ENCODE assay signal across 9 cellular contexts in genomic region chr10:104614245-104614831, GRCh38. TPM values are rescaled to one million over a fixed set of nuclear protein-coding genes. Genes with fewer than 3 reads are reported as not detected.
DNase-seq lines count a peak whose midpoint lies in the region; ATAC-seq, FAIRE-seq and TF ChIP-seq lines count a peak whose summit lies in the region.
"Had no signal": no experiment of that assay in that cellular context is flagged by ENCODE, and none has a peak within 500 bp of the region (broad histone marks: within the 10 kb centered on the region; RNA-seq: fewer than 3 reads in every experiment).

No MANE protein-coding gene starts in this region.

- in situ Hi-C loops in Panc1 (cut with HindIII; ENCODE audit: low pct_unique_long_range_greater_than_20kb, low sequenced_read_pairs) = no loop called here

- no peaks in the 10 kb centered on the region for H3K36me3 Mint-ChIP-seq in activated T-cell treated with anti-CD3 and anti-CD28 coated beads, Interleukin-2, amount 50 U/mL, for 24 hours (ENCODE audit: low read depth)
- H3K36me3 Mint-ChIP-seq in activated T-cell treated with anti-CD3 and anti-CD28 coated beads, Interleukin-2, amount 50 U/mL, for 4 hours (ENCODE audit: insufficient read depth) = no peaks in the 10 kb centered on the region

- no peaks in the 10 kb centered on the region for H3K4me1 Mint-ChIP-seq in activated T-cell treated with anti-CD3 and anti-CD28 coated beads, Interleukin-2, amount 50 U/mL, for 24 hours (ENCODE audit: low read depth)
- H3K4me1 Mint-ChIP-seq in activated T-cell treated with anti-CD3 and anti-CD28 coated beads, Interleukin-2, amount 50 U/mL, for 4 hours (ENCODE audit: low read depth) = no peaks in the 10 kb centered on the region

- H3K9ac ChIP-seq in endothelial cell of umbilical vein (replicated peaks; ENCODE audit: extremely low read depth, insufficient read depth, low read length) = no peak overlapping the region

- H3K4me3 ChIP-seq in Panc1 (ENCODE audit: low read depth in 2 of 2, low read length in 2 of 2) (no peak overlapping the region), endothelial cell of umbilical vein (replicated peaks in 1 of 3; ENCODE audit: insufficient read depth in 1 of 3, low read depth in 1 of 3, low read length in 3 of 3) (no peak overlapping the region), MG63 (no peak overlapping the region)

- BruUV-seq in Panc1 (replicated peaks; lab: Mats Ljungman, UMichigan) (no TSS peak), endothelial cell of umbilical vein (replicated peaks; lab: Mats Ljungman, UMichigan) (no TSS peak)

- no peaks in the 10 kb centered on the region for H3K36me3 ChIP-seq in Panc1 (ENCODE audit: control insufficient read depth, insufficient read depth, low read length)
- no peaks in the 10 kb centered on the region for H3K36me3 ChIP-seq in endothelial cell of umbilical vein (ENCODE audit: control insufficient read depth in 2 of 2, extremely low read depth in 1 of 2, insufficient read depth in 2 of 2, low read length in 2 of 2)
- no peaks in the 10 kb centered on the region for H3K36me3 ChIP-seq in MG63

- no peaks in the 10 kb centered on the region for H3K4me1 ChIP-seq in Panc1 (ENCODE audit: control insufficient read depth, insufficient read depth, low read length)
- H3K4me1 ChIP-seq in endothelial cell of umbilical vein (ENCODE audit: control insufficient read depth, extremely low read depth, insufficient read depth, low read length) = no peaks in the 10 kb centered on the region

- H2AFZ ChIP-seq in endothelial cell of umbilical vein (ENCODE audit: low read depth, low read length) = no peak overlapping the region

- DNase-seq in activated T-cell treated with anti-CD3 and anti-CD28 coated beads, Interleukin-2, amount 50 U/mL, for 24 hours = peak; percentile 35
- no peak for DNase-seq in activated T-cell treated with anti-CD3 and anti-CD28 coated beads, Interleukin-2, amount 50 U/mL, for 4 hours
- DNase-seq in HEK293T (ENCODE audit: extremely low spot score) (peak; percentile 65), Panc1 (ENCODE audit: low read depth, low spot score) (no peak), endothelial cell of umbilical vein (ENCODE audit: low read depth, low spot score) (no peak), NCI-H2171 (lab: John Stamatoyannopoulos, UW) (no peak), MG63 (no peak)
- DNase-seq in stimulated activated CD4-positive, alpha-beta T cell treated with anti-CD3 and anti-CD28 coated beads, Interleukin-2, amount 100 ng/mL, for 48 hours = peak; percentile 36 to 48

- H3K27me3 Mint-ChIP-seq in activated T-cell treated with anti-CD3 and anti-CD28 coated beads, Interleukin-2, amount 50 U/mL, for 24 hours = peaks cover 22% of the 10 kb centered on the region
- peaks cover 13% of the 10 kb centered on the region for H3K27me3 Mint-ChIP-seq in activated T-cell treated with anti-CD3 and anti-CD28 coated beads, Interleukin-2, amount 50 U/mL, for 4 hours (ENCODE audit: low read depth)

- no peaks in the 10 kb centered on the region for H3K27me3 ChIP-seq in Panc1 (ENCODE audit: control insufficient read depth, insufficient read depth, low read length)
- no peaks in the 10 kb centered on the region for H3K27me3 ChIP-seq in endothelial cell of umbilical vein (ENCODE audit: control insufficient read depth in 2 of 2, insufficient read depth in 2 of 2, low read length in 2 of 2)
- no peaks in the 10 kb centered on the region for H3K27me3 ChIP-seq in MG63

- intact Hi-C loops in Panc1 (cut with micrococcal nuclease; ENCODE audit: unreplicated experiment) = loop anchor here (2.0 kb wide), 1 partner anchor 208 kb away; no protein-coding TSS in a partner anchor
- intact Hi-C loops in endothelial cell of umbilical vein (cut with micrococcal nuclease) = loop anchor here (5.0 kb wide), 1 partner anchor 207 kb away; no protein-coding TSS in a partner anchor

- no peaks in the 10 kb centered on the region for H4K20me1 ChIP-seq in endothelial cell of umbilical vein (replicated peaks; ENCODE audit: control insufficient read depth, extremely low read depth, insufficient read depth, low read length)

- no peaks in the 10 kb centered on the region for H3K9me1 ChIP-seq in endothelial cell of umbilical vein (replicated peaks; ENCODE audit: control insufficient read depth, extremely low read depth, insufficient read depth, low read length)

- peaks cover 6% of the 10 kb centered on the region for H3K9me3 Mint-ChIP-seq in activated T-cell treated with anti-CD3 and anti-CD28 coated beads, Interleukin-2, amount 50 U/mL, for 24 hours
- H3K9me3 Mint-ChIP-seq in activated T-cell treated with anti-CD3 and anti-CD28 coated beads, Interleukin-2, amount 50 U/mL, for 4 hours = peaks cover 8% of the 10 kb centered on the region

- peak; percentile 86 for TF ChIP-seq CTCF in Panc1 (IDR thresholded peaks at IDR 0.05)
- peak; percentile 23 to 26 for TF ChIP-seq CTCF in endothelial cell of umbilical vein (IDR thresholded peaks at IDR 0.05; ENCODE audit: extremely low read depth in 1 of 2, insufficient read depth in 1 of 2, low read depth in 1 of 2, low read length in 2 of 2)

- no peak overlapping the region for H3K4me3 Mint-ChIP-seq in activated T-cell treated with anti-CD3 and anti-CD28 coated beads, Interleukin-2, amount 50 U/mL, for 24 hours
- no peak overlapping the region for H3K4me3 Mint-ChIP-seq in activated T-cell treated with anti-CD3 and anti-CD28 coated beads, Interleukin-2, amount 50 U/mL, for 4 hours

- dilution Hi-C loops in endothelial cell of umbilical vein (cut with MboI; ENCODE audit: extremely low pct_ligation_motif_present, low sequenced_read_pairs) = no loop called here

- H3K4me2 ChIP-seq in endothelial cell of umbilical vein (ENCODE audit: insufficient read depth, low read length) = no peak overlapping the region

- POLR2A ChIA-PET in HEK293T (lab: Yijun Ruan, JAX) = no interaction called here
- POLR2A ChIA-PET in Panc1 (lab: Charles Lee) = no interaction called here
- POLR2A ChIA-PET in endothelial cell of umbilical vein (lab: Charles Lee) = no interaction called here

- H3K27ac Mint-ChIP-seq in activated T-cell treated with anti-CD3 and anti-CD28 coated beads, Interleukin-2, amount 50 U/mL, for 24 hours = no peak overlapping the region

- no peak for FAIRE-seq in endothelial cell of umbilical vein (lab: Jason Lieb, UNC)

- H3K9me3 ChIP-seq in Panc1 (ENCODE audit: control insufficient read depth, insufficient read depth, low read depth, low read length) = no peaks in the 10 kb centered on the region
- no peaks in the 10 kb centered on the region for H3K9me3 ChIP-seq in endothelial cell of umbilical vein (replicated peaks; ENCODE audit: control insufficient read depth, insufficient read depth, low read length)
- H3K9me3 ChIP-seq in MG63 = no peaks in the 10 kb centered on the region

- H3K79me2 ChIP-seq in endothelial cell of umbilical vein (ENCODE audit: control insufficient read depth, insufficient read depth, low read length) = no peaks in the 10 kb centered on the region

- ATAC-seq in activated T-cell treated with anti-CD3 and anti-CD28 coated beads, Interleukin-2, amount 50 U/mL, for 4 hours = no peak
- ATAC-seq in Panc1 = peak; percentile 90

- CTCF ChIA-PET in HEK293T (lab: Yijun Ruan, JAX) (interaction anchor here (0.6 to 2.0 kb wide), 8 partner anchors 18 to 826 kb away, joined by 3 to 5 read pairs (median 3); no protein-coding TSS in a partner anchor), Panc1 (lab: Charles Lee) (interaction anchor here (0.6 to 0.8 kb wide), 5 partner anchors 35 to 1812 kb away, joined by 3 to 4 read pairs (median 4); no protein-coding TSS in a partner anchor), endothelial cell of umbilical vein (lab: Charles Lee) (no interaction called here)

- H3K27ac ChIP-seq in Panc1 (ENCODE audit: low read length) (no peak overlapping the region), endothelial cell of umbilical vein (ENCODE audit: insufficient read depth, low read depth, low read length) (no peak overlapping the region)

- no peak for TF ChIP-seq POLR2A in endothelial cell of umbilical vein (IDR thresholded peaks at IDR 0.05; ENCODE audit: low read depth, low read length)

TF ChIP-seq in HEK293T, 16 proteins besides CTCF, POLR2A, EP300 and RAD21 (continues in another document):
- no peak for TF ChIP-seq PKNOX1 (IDR thresholded peaks at IDR 0.05)
- no peak for TF ChIP-seq ZNF384 (IDR thresholded peaks at IDR 0.05)
- no peak for TF ChIP-seq SUZ12 (IDR thresholded peaks at IDR 0.05)
- no peak for TF ChIP-seq ELF4 (IDR thresholded peaks at IDR 0.05)

TF ChIP-seq in endothelial cell of umbilical vein, 7 proteins besides CTCF, POLR2A, EP300 and RAD21:
- TF ChIP-seq EZH2 (IDR thresholded peaks at IDR 0.05; ENCODE audit: borderline replicate concordance, low read depth, low read length, severe bottlenecking) = no peak
- no peak for TF ChIP-seq MAX (IDR thresholded peaks at IDR 0.05; ENCODE audit: insufficient read depth, insufficient read length)
- no peak for TF ChIP-seq FOS (IDR thresholded peaks at IDR 0.05; ENCODE audit: borderline replicate concordance, insufficient read depth, low read length)
- no peak for TF ChIP-seq JUN (IDR thresholded peaks at IDR 0.05; ENCODE audit: borderline replicate concordance, insufficient read depth, insufficient read length, low read depth)
- no peak for TF ChIP-seq MYC (IDR thresholded peaks at IDR 0.05; ENCODE audit: low read depth, low read length)
- TF ChIP-seq GATA2 (IDR thresholded peaks at IDR 0.05; ENCODE audit: insufficient read depth, insufficient read length, low read depth, low read length) = no peak
- no peak for TF ChIP-seq POLR2AphosphoS5 (IDR thresholded peaks at IDR 0.05; ENCODE audit: insufficient read depth, low read depth, low read length)

RNA-seq across cellular contexts. Expression of gene SORCS3, which starts 26.8 kb away (rescaled TPM):
- total RNA-seq in activated T-cell treated with anti-CD3 and anti-CD28 coated beads, Interleukin-2, amount 50 U/mL, for 4 hours = not detected
- total RNA-seq in Panc1 (2021; ENCODE audit: unreplicated experiment) (not detected), endothelial cell of umbilical vein (not detected in 2 replicates)
- polyA plus RNA-seq in Panc1 (2012; ENCODE audit: insufficient read length) = not detected
- not detected in 2 replicates for polyA plus RNA-seq in endothelial cell of umbilical vein
- not detected in 2 replicates for polyA plus RNA-seq in endothelial cell of umbilical vein (2011; cell fraction: cytosol; rRNA removed)
- polyA plus RNA-seq in endothelial cell of umbilical vein (2011; cell fraction: nucleus; rRNA removed) = not detected in 2 replicates
- not detected in 2 replicates for polyA plus RNA-seq in endothelial cell of umbilical vein (2012)
- polyA minus RNA-seq in endothelial cell of umbilical vein = not detected in 2 replicates
- polyA minus RNA-seq in endothelial cell of umbilical vein (2011; cell fraction: cytosol; rRNA and poly(A)+ RNA removed) = not detected
- not detected in 2 replicates for polyA minus RNA-seq in endothelial cell of umbilical vein (2011; cell fraction: nucleus; rRNA and poly(A)+ RNA removed)
- not detected in 2 replicates for total RNA-seq in MG63 (2014; rRNA removed; shearing (Covaris generic); ENCODE audit: low replicate concordance)
- total RNA-seq: dermis microvascular lymphatic vessel endothelial cell had no signal

Comparison
In these comparisons a context has a peak if more than half of its experiments do, and no peak if none do; other contexts are left out.
1. DNase-seq: peak in activated T-cell treated with anti-CD3 and anti-CD28 coated beads, Interleukin-2, amount 50 U/mL, for 24 hours (single experiment), HEK293T (single experiment) and stimulated activated CD4-positive, alpha-beta T cell treated with anti-CD3 and anti-CD28 coated beads, Interleukin-2, amount 100 ng/mL, for 48 hours (2 of 2); none in activated T-cell treated with anti-CD3 and anti-CD28 coated beads, Interleukin-2, amount 50 U/mL, for 4 hours (single experiment), Panc1 (single experiment), endothelial cell of umbilical vein (single experiment), NCI-H2171 (single experiment) and MG63 (single experiment).